ENCODE assay signal across 1 cellular context in the genomic region with DNA sequence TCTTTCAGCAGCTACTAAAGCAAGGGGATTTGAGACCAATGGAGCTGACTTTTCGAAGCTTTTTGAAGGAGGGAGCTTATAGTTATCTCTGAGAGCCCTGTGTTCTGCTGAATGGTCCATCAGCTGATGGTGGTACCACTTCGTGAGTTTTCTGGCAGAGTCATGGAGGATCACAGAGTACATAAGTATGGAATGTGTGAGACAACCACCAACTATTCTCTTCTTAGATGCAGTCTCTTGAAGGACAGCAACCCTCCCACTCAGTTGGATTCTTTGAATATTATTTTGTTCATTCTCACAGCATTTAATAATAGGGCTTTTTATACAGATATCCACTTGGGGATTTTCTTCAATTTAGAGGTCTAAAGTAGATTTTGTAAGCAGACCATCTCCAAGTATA.
A peak's percentile ranks its signal among the peaks of the same experiment; 100 is the strongest.
TF ChIP-seq lines count a peak whose summit lies in the region.

No MANE protein-coding gene starts in this region.

TF ChIP-seq in IMR-90, 13 proteins besides CTCF, POLR2A, EP300 and RAD21 (continued from another document):
- TF ChIP-seq USF2 (IDR thresholded peaks at IDR 0.05; ENCODE audit: low read depth, low read length) (peak; percentile 10; the same call in 1 of the 2 replicates), SMC3 (IDR thresholded peaks at IDR 0.05; ENCODE audit: low read depth, low read length) (no peak), MXI1 (IDR thresholded peaks at IDR 0.05; ENCODE audit: borderline replicate concordance, low read depth, low read length) (no peak), CEBPB (IDR thresholded peaks at IDR 0.05; ENCODE audit: low read depth, low read length) (no peak), MAZ (IDR thresholded peaks at IDR 0.05; ENCODE audit: borderline replicate concordance, low read depth, low read length) (no peak)
